In the genomic region with DNA sequence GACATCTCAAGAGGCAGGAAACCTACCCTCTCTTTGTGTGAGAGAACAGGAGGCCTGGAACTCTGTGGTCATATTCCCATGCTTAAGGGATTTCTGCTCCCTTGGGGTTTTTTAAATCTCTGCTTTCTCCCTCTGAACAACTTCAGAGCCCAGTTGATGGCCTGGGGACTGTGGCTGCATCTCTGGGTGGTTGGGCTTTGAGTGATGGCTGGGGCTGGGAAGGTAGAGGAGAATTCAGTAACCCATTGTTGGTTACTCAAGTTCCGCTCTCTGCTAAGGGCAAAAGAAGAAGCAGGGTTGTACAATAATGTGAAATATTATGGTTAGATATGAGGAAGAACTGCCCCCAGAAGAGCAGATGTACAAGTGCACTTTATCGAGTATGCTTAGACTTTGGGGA, we compare ENCODE assay signal across 20 cellular contexts.
DNase-seq lines count a peak whose midpoint lies in the region; ATAC-seq and TF ChIP-seq lines count a peak whose summit lies in the region.
"Had no signal": no experiment of that assay in that cellular context is flagged by ENCODE, and none has a peak within 500 bp of the region (broad histone marks: within the 10 kb centered on the region; RNA-seq: fewer than 3 reads in every experiment).

No MANE protein-coding gene starts in this region.

- H3K36me3 ChIP-seq in Karpas-422 (ENCODE audit: insufficient read depth, low read length) (no peaks in the 10 kb centered on the region), spleen (peaks cover 0 to 27% (median 0%) of the 10 kb centered on the region in 6 donors)

- 53 to 92% (median 79%) methylated on average over 2 of the region's 2 CpGs for WGBS in spleen, 5 donors

- ATAC-seq in GM18907 (IDR thresholded peaks at IDR 0.05; ENCODE audit: unreplicated experiment), result no peak
- ATAC-seq: GM23338, Panc1 had no signal

- intact Hi-C loops in spleen (cut with DNase I; ENCODE audit: low total_unique reads), result no loop called here

- no peaks in the 10 kb centered on the region for H3K9me3 ChIP-seq in Karpas-422 (ENCODE audit: low read length)
- H3K9me3 ChIP-seq in spleen, result no peaks in the 10 kb centered on the region

- H3K9me2 ChIP-seq in Karpas-422 (replicated peaks; ENCODE audit: insufficient read depth, low read length), result no peaks in the 10 kb centered on the region

- H3K4me3 ChIP-seq in Karpas-422 (ENCODE audit: low read length) (no peak overlapping the region), spleen (peak overlapping the region in 1 of 8 donors; percentile 25)
- H3K4me3 ChIP-seq: GM23338 had no signal

- H3K79me2 ChIP-seq in Karpas-422 (ENCODE audit: low read length), result no peaks in the 10 kb centered on the region

- H4K20me1 ChIP-seq in Karpas-422 (ENCODE audit: insufficient read depth, low read depth, low read length), result no peaks in the 10 kb centered on the region

- no peak for TF ChIP-seq POLR2A in spleen (IDR thresholded peaks at IDR 0.05)

- in situ Hi-C loops in ACHN (cut with HindIII; ENCODE audit: low pct_ligation_motif_present, low pct_unique_long_range_greater_than_20kb, low sequenced_read_pairs), result no loop called here

- peak; percentile 18 for DNase-seq in CD1c-positive myeloid dendritic cell (ENCODE audit: extremely low spot score)
- DNase-seq in Karpas-422, result no peak
- peak; percentile 62 for DNase-seq in SKM-1 treated with dmso at 0.1 percent for 144 hours (lab: John Stamatoyannopoulos, UW; ENCODE audit: unreplicated experiment)
- no peak for DNase-seq in spleen
- no peak for DNase-seq in A172 (ENCODE audit: low spot score)
- DNase-seq in ACHN, result no peak
- DNase-seq: CD4-positive, CD25-positive, alpha-beta regulatory T cell; EL; HCEC 1CT; IMR-90; NCI-H1417; NCI-H187 treated with DMSO at 0.1 percent for 48 hours; NCI-H2107; NCI-H446 treated with DMSO at 0.1 percent for 48 hours; NCI-H526 treated with DMSO at 0.1 percent for 48 hours; T-helper 1 cell had no signal

- H3K27me3 ChIP-seq in Karpas-422 (ENCODE audit: low read length) (no peaks in the 10 kb centered on the region), spleen (replicated peaks in 1 of 7) (peaks cover 0 to 46% (median 0%) of the 10 kb centered on the region in 7 donors)

- no peak overlapping the region for H2AFZ ChIP-seq in Karpas-422 (ENCODE audit: low read length)
- H2AFZ ChIP-seq: GM23338 had no signal

- no peak for TF ChIP-seq CTCF in spleen (IDR thresholded peaks at IDR 0.05 in 8 of 11, conservative IDR thresholded peaks at IDR 0.05 in 3 of 11)

- H3K27ac ChIP-seq in Karpas-422 (ENCODE audit: low read length) (peak overlapping the region; percentile 60), spleen (peak overlapping the region in 7 of 8 donors; percentile 62 to 92 (median 85))
- H3K27ac ChIP-seq: KMS-11 had no signal

- 0 out of 2 replicates have a peak overlapping the region, but pooled peaks have one; percentile 38 for H3K9ac ChIP-seq in Karpas-422 (ENCODE audit: low read length)
- H3K9ac ChIP-seq: KMS-11 had no signal

- H3K4me1 ChIP-seq in Karpas-422 (ENCODE audit: low read length), result peaks cover 70% of the 10 kb centered on the region
- peaks cover 0 to 43% (median 16%) of the 10 kb centered on the region in 6 donors for H3K4me1 ChIP-seq in spleen

- H3K4me2 ChIP-seq in Karpas-422 (ENCODE audit: low read depth, low read length, poor library complexity, severe bottlenecking), result peak overlapping the region; percentile 38
- H3K4me2 ChIP-seq: GM23338, KMS-11 had no signal

Comparison
In these comparisons a context has a peak if more than half of its experiments do, and no peak if none do; other contexts are left out.
1. DNase-seq: peak in CD1c-positive myeloid dendritic cell (single experiment) and SKM-1 treated with dmso at 0.1 percent for 144 hours (single experiment); none in Karpas-422 (single experiment), spleen (single experiment), A172 (single experiment) and ACHN (single experiment).